In genomic region chr11:68461284-68461861, GRCh38 we compare ENCODE assay signal across 2 cellular contexts.
TF ChIP-seq lines count a peak whose summit lies in the region.

No MANE protein-coding gene starts in this region.

TF ChIP-seq in GM12878, 131 proteins besides CTCF, POLR2A, EP300 and RAD21:
- TF ChIP-seq ZSCAN29 (IDR thresholded peaks at IDR 0.05) (no peak), POLR2AphosphoS5 (IDR thresholded peaks at IDR 0.05; ENCODE audit: low read length) (peak; percentile 66; the same call in 1 of the 2 replicates), E2F8 (IDR thresholded peaks at IDR 0.05; ENCODE audit: low read depth, partially characterized antibody) (no peak), MEF2B (IDR thresholded peaks at IDR 0.05; ENCODE audit: partially characterized antibody, poor library complexity, severe bottlenecking) (no peak), SMARCA5 (IDR thresholded peaks at IDR 0.05) (no peak), NRF1 (conservative IDR thresholded peaks at IDR 0.05; ENCODE audit: low read depth, low read length) (no peak)
- TF ChIP-seq, protein P1, sequence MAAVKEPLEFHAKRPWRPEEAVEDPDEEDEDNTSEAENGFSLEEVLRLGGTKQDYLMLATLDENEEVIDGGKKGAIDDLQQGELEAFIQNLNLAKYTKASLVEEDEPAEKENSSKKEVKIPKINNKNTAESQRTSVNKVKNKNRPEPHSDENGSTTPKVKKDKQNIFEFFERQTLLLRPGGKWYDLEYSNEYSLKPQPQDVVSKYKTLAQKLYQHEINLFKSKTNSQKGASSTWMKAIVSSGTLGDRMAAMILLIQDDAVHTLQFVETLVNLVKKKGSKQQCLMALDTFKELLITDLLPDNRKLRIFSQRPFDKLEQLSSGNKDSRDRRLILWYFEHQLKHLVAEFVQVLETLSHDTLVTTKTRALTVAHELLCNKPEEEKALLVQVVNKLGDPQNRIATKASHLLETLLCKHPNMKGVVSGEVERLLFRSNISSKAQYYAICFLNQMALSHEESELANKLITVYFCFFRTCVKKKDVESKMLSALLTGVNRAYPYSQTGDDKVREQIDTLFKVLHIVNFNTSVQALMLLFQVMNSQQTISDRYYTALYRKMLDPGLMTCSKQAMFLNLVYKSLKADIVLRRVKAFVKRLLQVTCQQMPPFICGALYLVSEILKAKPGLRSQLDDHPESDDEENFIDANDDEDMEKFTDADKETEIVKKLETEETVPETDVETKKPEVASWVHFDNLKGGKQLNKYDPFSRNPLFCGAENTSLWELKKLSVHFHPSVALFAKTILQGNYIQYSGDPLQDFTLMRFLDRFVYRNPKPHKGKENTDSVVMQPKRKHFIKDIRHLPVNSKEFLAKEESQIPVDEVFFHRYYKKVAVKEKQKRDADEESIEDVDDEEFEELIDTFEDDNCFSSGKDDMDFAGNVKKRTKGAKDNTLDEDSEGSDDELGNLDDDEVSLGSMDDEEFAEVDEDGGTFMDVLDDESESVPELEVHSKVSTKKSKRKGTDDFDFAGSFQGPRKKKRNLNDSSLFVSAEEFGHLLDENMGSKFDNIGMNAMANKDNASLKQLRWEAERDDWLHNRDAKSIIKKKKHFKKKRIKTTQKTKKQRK (IDR thresholded peaks at IDR 0.05; ENCODE audit: low read depth, low read length): no peak
- TF ChIP-seq, protein P2, sequence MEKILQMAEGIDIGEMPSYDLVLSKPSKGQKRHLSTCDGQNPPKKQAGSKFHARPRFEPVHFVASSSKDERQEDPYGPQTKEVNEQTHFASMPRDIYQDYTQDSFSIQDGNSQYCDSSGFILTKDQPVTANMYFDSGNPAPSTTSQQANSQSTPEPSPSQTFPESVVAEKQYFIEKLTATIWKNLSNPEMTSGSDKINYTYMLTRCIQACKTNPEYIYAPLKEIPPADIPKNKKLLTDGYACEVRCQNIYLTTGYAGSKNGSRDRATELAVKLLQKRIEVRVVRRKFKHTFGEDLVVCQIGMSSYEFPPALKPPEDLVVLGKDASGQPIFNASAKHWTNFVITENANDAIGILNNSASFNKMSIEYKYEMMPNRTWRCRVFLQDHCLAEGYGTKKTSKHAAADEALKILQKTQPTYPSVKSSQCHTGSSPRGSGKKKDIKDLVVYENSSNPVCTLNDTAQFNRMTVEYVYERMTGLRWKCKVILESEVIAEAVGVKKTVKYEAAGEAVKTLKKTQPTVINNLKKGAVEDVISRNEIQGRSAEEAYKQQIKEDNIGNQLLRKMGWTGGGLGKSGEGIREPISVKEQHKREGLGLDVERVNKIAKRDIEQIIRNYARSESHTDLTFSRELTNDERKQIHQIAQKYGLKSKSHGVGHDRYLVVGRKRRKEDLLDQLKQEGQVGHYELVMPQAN (conservative IDR thresholded peaks at IDR 0.05): peak; percentile 10; the same call in 1 of the 2 replicates
TF ChIP-seq in GM12878: peak in this region for 2.

TF ChIP-seq in HepG2, 621 proteins besides CTCF, POLR2A, EP300 and RAD21:
- TF ChIP-seq ZNF558 (CRISPR knock-in tag; IDR thresholded peaks at IDR 0.05; ENCODE audit: borderline replicate concordance) (0 out of 2 replicates have a peak, but pooled peaks have one; percentile 44), HMG20A (CRISPR knock-in tag; IDR thresholded peaks at IDR 0.05; ENCODE audit: borderline replicate concordance) (no peak), TGIF2 (CRISPR knock-in tag; IDR thresholded peaks at IDR 0.05) (0 out of 2 replicates have a peak, but pooled peaks have one; percentile 66), SOX5 (CRISPR knock-in tag; IDR thresholded peaks at IDR 0.05; ENCODE audit: borderline replicate concordance) (peak; percentile 18; the same call in 1 of the 2 replicates), ZSCAN5A (CRISPR knock-in tag; IDR thresholded peaks at IDR 0.05; ENCODE audit: borderline replicate concordance) (no peak), SAP130 (CRISPR knock-in tag; IDR thresholded peaks at IDR 0.05; ENCODE audit: low read depth) (peak; percentile 69), ATF4 (CRISPR knock-in tag; IDR thresholded peaks at IDR 0.05) (0 out of 4 replicates have a peak, but pooled peaks of 1 of the 2 experiments have one; percentile 35), SOX13 (IDR thresholded peaks at IDR 0.05) (no peak), SOX13 (CRISPR knock-in tag; conservative IDR thresholded peaks at IDR 0.05 in 1 of 2, IDR thresholded peaks at IDR 0.05 in 1 of 2) (no peak), MED1 (CRISPR knock-in tag; IDR thresholded peaks at IDR 0.05) (peak; percentile 12; the same call in 1 of the 2 replicates), ZC3H4 (CRISPR knock-in tag; IDR thresholded peaks at IDR 0.05; ENCODE audit: borderline replicate concordance) (no peak), POLR2AphosphoS5 (IDR thresholded peaks at IDR 0.05; ENCODE audit: low read depth, low read length) (0 out of 2 replicates have a peak, but pooled peaks have one; percentile 23), ZSCAN31 (CRISPR knock-in tag; IDR thresholded peaks at IDR 0.05; ENCODE audit: low read depth) (no peak), ZBTB1 (CRISPR knock-in tag; IDR thresholded peaks at IDR 0.05; ENCODE audit: borderline replicate concordance) (no peak), FOXA1 (IDR thresholded peaks at IDR 0.05) (no peak), FOXA1 (CRISPR knock-in tag; IDR thresholded peaks at IDR 0.05) (no peak), TAF1 (CRISPR knock-in tag; IDR thresholded peaks at IDR 0.05) (peak; percentile 32; the same call in 1 of the 2 replicates), PHF8 (CRISPR knock-in tag; IDR thresholded peaks at IDR 0.05) (no peak), ZFP91 (CRISPR knock-in tag; IDR thresholded peaks at IDR 0.05; ENCODE audit: borderline replicate concordance) (peak; percentile 52; the same call in 1 of the 2 replicates), POLR2G (IDR thresholded peaks at IDR 0.05; ENCODE audit: low read depth, low read length) (no peak), HNRNPUL1 (IDR thresholded peaks at IDR 0.05; ENCODE audit: low read depth, low read length) (no peak), PHF21A (CRISPR knock-in tag; IDR thresholded peaks at IDR 0.05) (peak; percentile 37; the same call in 1 of the 2 replicates), SNAPC5 (CRISPR knock-in tag; IDR thresholded peaks at IDR 0.05; ENCODE audit: borderline replicate concordance) (no peak)
- TF ChIP-seq, protein P3, sequence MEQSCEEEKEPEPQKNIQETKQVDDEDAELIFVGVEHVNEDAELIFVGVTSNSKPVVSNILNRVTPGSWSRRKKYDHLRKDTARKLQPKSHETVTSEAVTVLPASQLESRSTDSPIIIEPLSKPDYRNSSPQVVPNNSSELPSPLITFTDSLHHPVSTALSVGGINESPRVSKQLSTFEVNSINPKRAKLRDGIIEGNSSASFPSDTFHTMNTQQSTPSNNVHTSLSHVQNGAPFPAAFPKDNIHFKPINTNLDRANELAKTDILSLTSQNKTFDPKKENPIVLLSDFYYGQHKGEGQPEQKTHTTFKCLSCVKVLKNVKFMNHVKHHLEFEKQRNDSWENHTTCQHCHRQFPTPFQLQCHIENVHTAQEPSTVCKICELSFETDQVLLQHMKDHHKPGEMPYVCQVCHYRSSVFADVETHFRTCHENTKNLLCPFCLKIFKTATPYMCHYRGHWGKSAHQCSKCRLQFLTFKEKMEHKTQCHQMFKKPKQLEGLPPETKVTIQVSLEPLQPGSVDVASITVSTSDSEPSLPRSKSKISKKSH (CRISPR knock-in tag; IDR thresholded peaks at IDR 0.05; ENCODE audit: borderline replicate concordance): no peak
- TF ChIP-seq, protein P4, sequence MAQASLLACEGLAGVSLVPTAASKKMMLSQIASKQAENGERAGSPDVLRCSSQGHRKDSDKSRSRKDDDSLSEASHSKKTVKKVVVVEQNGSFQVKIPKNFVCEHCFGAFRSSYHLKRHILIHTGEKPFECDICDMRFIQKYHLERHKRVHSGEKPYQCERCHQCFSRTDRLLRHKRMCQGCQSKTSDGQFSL (CRISPR knock-in tag; IDR thresholded peaks at IDR 0.05): peak; percentile 51; the same call in 1 of the 2 replicates
- TF ChIP-seq, protein P5, sequence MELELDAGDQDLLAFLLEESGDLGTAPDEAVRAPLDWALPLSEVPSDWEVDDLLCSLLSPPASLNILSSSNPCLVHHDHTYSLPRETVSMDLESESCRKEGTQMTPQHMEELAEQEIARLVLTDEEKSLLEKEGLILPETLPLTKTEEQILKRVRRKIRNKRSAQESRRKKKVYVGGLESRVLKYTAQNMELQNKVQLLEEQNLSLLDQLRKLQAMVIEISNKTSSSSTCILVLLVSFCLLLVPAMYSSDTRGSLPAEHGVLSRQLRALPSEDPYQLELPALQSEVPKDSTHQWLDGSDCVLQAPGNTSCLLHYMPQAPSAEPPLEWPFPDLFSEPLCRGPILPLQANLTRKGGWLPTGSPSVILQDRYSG (CRISPR knock-in tag; IDR thresholded peaks at IDR 0.05): no peak
- TF ChIP-seq, protein P6, sequence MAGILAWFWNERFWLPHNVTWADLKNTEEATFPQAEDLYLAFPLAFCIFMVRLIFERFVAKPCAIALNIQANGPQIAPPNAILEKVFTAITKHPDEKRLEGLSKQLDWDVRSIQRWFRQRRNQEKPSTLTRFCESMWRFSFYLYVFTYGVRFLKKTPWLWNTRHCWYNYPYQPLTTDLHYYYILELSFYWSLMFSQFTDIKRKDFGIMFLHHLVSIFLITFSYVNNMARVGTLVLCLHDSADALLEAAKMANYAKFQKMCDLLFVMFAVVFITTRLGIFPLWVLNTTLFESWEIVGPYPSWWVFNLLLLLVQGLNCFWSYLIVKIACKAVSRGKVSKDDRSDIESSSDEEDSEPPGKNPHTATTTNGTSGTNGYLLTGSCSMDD (CRISPR knock-in tag; IDR thresholded peaks at IDR 0.05): no peak
- TF ChIP-seq, protein P7, sequence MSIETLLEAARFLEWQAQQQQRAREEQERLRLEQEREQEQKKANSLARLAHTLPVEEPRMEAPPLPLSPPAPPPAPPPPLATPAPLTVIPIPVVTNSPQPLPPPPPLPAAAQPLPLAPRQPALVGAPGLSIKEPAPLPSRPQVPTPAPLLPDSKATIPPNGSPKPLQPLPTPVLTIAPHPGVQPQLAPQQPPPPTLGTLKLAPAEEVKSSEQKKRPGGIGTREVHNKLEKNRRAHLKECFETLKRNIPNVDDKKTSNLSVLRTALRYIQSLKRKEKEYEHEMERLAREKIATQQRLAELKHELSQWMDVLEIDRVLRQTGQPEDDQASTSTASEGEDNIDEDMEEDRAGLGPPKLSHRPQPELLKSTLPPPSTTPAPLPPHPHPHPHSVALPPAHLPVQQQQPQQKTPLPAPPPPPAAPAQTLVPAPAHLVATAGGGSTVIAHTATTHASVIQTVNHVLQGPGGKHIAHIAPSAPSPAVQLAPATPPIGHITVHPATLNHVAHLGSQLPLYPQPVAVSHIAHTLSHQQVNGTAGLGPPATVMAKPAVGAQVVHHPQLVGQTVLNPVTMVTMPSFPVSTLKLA (IDR thresholded peaks at IDR 0.05): 0 out of 2 replicates have a peak, but pooled peaks have one; percentile 12
